30 cellular contexts compared by ENCODE assay signal in the genomic region with DNA sequence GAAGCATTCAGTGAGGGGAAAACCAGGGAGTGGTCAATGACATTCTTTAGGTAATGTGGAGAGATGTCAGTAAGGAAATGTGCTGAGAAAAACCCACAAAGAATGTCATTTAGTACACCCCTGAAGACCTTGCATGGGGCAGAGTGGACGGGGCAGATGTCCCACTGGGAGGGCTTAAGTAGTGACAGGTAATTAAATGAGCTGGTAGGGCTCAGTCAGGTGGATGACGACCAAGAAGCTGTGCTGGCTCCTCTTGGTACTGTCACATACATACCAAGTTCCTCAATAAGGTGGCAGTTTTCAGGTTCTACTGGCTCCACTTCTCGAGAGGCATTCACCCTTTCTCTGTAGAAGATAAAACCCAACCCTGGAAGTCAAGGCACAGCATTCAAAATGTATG. TPM values are rescaled to one million over a fixed set of nuclear protein-coding genes. Genes with fewer than 3 reads are reported as not detected.
"Had no signal": no experiment of that assay in that cellular context is flagged by ENCODE, and none has a peak within 500 bp of the region (broad histone marks: within the 10 kb centered on the region; RNA-seq: fewer than 3 reads in every experiment).

No MANE protein-coding gene starts in this region.

- H3K4me1 ChIP-seq: ascending aorta, body of pancreas had no signal

- DNase-seq: activated CD4-positive, alpha-beta T cell treated with anti-CD3 and anti-CD28 coated beads for 36 hours; activated CD8-positive, alpha-beta memory T cell treated with anti-CD3 and anti-CD28 coated beads, Interleukin-2, amount 50 U/mL, for 48 hours; activated CD8-positive, alpha-beta T cell treated with anti-CD3 and anti-CD28 coated beads, Interleukin-2, amount 10 ng/mL, durations not matched to agents 7 days and 5 days; activated effector memory CD4-positive, alpha-beta T cell treated with anti-CD3 and anti-CD28 coated beads, Interleukin-2, amount 50 U/mL, for 16 hours; activated naive CD4-positive, alpha-beta T cell treated with Interleukin-2 at 50 U/mL for 16 hours; activated naive CD8-positive, alpha-beta T cell treated with anti-CD3 and anti-CD28 coated beads, Interleukin-2, amount 50 U/mL, for 24 hours; activated T-cell treated with anti-CD3 and anti-CD28 coated beads, Interleukin-2, amount 50 U/mL, for 1 hour; amniotic stem cell; body of pancreas; central memory CD4-positive, alpha-beta T cell; Karpas-422; MM.1S; NCI-H1105; NCI-H1436; NCI-H187; NCI-H2081; NCI-H510A treated with DMSO at 0.1 percent for 48 hours; NCI-H69; NK-92 treated with Interleukin-12 subunit alpha and Interleukin-12 subunit beta, amount 100 ng/mL, for 24 hours; Peyer's patch; Right ventricle myocardium superior; SJCRH30; SK-N-SH; T-helper 1 cell had no signal

- H3K36me3 ChIP-seq: ascending aorta, Peyer's patch, SJCRH30 had no signal

- H3K9me3 Mint-ChIP-seq: activated naive CD4-positive, alpha-beta T cell treated with anti-CD3 and anti-CD28 coated beads, Interleukin-2, amount 50 U/mL, for 72 hours; activated naive CD8-positive, alpha-beta T cell treated with anti-CD3 and anti-CD28 coated beads, Interleukin-2, amount 50 U/mL, for 24 hours; activated T-helper 1 cell treated with anti-CD3 and anti-CD28 coated beads, Interleukin-12 subunit alpha, Interleukin-12 subunit beta, Interleukin-2, Interleukin-4 antibody, amounts not matched to agents 30 ng/mL and 10 ng/mL and 1 ng/mL, durations not matched to agents 14 hours and 24 hours and 36 hours had no signal

- H3K27me3 ChIP-seq: ascending aorta, body of pancreas, Peyer's patch, SJCRH30 had no signal

- H3K4me2 ChIP-seq: SK-N-SH had no signal

- H3K9me3 ChIP-seq: ascending aorta, body of pancreas, Peyer's patch, SJCRH30, SK-N-SH had no signal

- H3K27ac Mint-ChIP-seq: activated CD4-positive, alpha-beta T cell treated with anti-CD3 and anti-CD28 coated beads for 36 hours; activated CD8-positive, alpha-beta T cell treated with anti-CD3 and anti-CD28 coated beads, Interleukin-2, amount 10 ng/mL, durations not matched to agents 7 days and 5 days; activated naive CD4-positive, alpha-beta T cell treated with anti-CD3 and anti-CD28 coated beads, Interleukin-2, amount 50 U/mL, for 72 hours; activated naive CD8-positive, alpha-beta T cell treated with anti-CD3 and anti-CD28 coated beads, Interleukin-2, amount 50 U/mL, for 24 hours; activated T-helper 1 cell treated with anti-CD3 and anti-CD28 coated beads, Interleukin-12 subunit alpha, Interleukin-12 subunit beta, Interleukin-2, Interleukin-4 antibody, amounts not matched to agents 30 ng/mL and 10 ng/mL and 1 ng/mL, durations not matched to agents 14 hours and 24 hours and 36 hours had no signal

- H3K4me3 Mint-ChIP-seq: activated CD4-positive, alpha-beta T cell treated with anti-CD3 and anti-CD28 coated beads for 36 hours; activated CD8-positive, alpha-beta T cell treated with anti-CD3 and anti-CD28 coated beads, Interleukin-2, amount 10 ng/mL, durations not matched to agents 7 days and 5 days; activated naive CD8-positive, alpha-beta T cell treated with anti-CD3 and anti-CD28 coated beads, Interleukin-2, amount 50 U/mL, for 24 hours; activated T-helper 1 cell treated with anti-CD3 and anti-CD28 coated beads, Interleukin-12 subunit alpha, Interleukin-12 subunit beta, Interleukin-2, Interleukin-4 antibody, amounts not matched to agents 30 ng/mL and 10 ng/mL and 1 ng/mL, durations not matched to agents 14 hours and 24 hours and 36 hours had no signal

- FAIRE-seq: bronchial epithelial cell had no signal

- H3K4me3 ChIP-seq: ascending aorta, body of pancreas, Peyer's patch, SJCRH30 had no signal

- H3K9ac ChIP-seq: SK-N-SH had no signal

- H3K36me3 Mint-ChIP-seq: activated naive CD4-positive, alpha-beta T cell treated with anti-CD3 and anti-CD28 coated beads, Interleukin-2, amount 50 U/mL, for 72 hours had no signal

- ATAC-seq: activated CD4-positive, alpha-beta T cell treated with anti-CD3 and anti-CD28 coated beads for 36 hours; activated CD8-positive, alpha-beta T cell treated with anti-CD3 and anti-CD28 coated beads, Interleukin-2, amount 10 ng/mL, durations not matched to agents 7 days and 5 days; activated naive CD4-positive, alpha-beta T cell treated with anti-CD3 and anti-CD28 coated beads, Interleukin-2, amount 50 U/mL, for 72 hours; activated naive CD8-positive, alpha-beta T cell treated with anti-CD3 and anti-CD28 coated beads, Interleukin-2, amount 50 U/mL, for 24 hours; body of pancreas had no signal

- H3K27ac ChIP-seq: ascending aorta, body of pancreas, Peyer's patch, RWPE1, SJCRH30, VCaP had no signal

RNA-seq across cellular contexts. Expression of gene PON3, which starts 1.8 kb away (rescaled TPM):
- total RNA-seq: activated CD4-positive, alpha-beta T cell treated with anti-CD3 and anti-CD28 coated beads for 36 hours; activated CD8-positive, alpha-beta T cell treated with anti-CD3 and anti-CD28 coated beads, Interleukin-2, amount 10 ng/mL, durations not matched to agents 7 days and 5 days; activated T-helper 1 cell treated with anti-CD3 and anti-CD28 coated beads, Interleukin-12 subunit alpha, Interleukin-12 subunit beta, Interleukin-2, Interleukin-4 antibody, amounts not matched to agents 30 ng/mL and 10 ng/mL and 1 ng/mL, durations not matched to agents 14 hours and 24 hours and 36 hours; ascending aorta; SJCRH30 had no signal
- polyA plus RNA-seq: SK-N-SH had no signal
